ENCODE assay signal across 15 cellular contexts in the genomic region with DNA sequence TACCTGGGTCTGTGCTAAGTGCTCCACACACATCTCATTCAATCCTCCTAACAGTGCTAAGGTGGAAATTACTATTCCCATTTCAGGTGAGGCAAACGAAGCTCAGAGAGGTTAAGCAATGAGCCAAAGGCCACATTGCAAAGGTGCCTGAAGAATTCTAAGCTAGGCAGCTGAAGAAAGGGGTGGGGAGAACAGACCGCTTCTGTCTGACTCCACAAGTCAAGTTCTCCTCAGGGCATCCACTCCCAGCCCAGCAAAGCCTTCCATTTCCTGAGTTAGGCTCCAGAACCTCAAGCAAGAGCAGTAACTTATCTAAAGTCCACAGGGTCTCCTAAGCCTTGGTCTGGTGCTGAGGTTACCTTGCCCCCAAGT. TPM values are rescaled to one million over a fixed set of nuclear protein-coding genes. Genes with fewer than 3 reads are reported as not detected.
DNase-seq lines count a peak whose midpoint lies in the region; ATAC-seq and TF ChIP-seq lines count a peak whose summit lies in the region.
"Had no signal": no experiment of that assay in that cellular context is flagged by ENCODE, and none has a peak within 500 bp of the region (broad histone marks: within the 10 kb centered on the region; RNA-seq: fewer than 3 reads in every experiment).

No MANE protein-coding gene starts in this region.

- H3K9me3 ChIP-seq in sigmoid colon, result no peaks in the 10 kb centered on the region

- H3K79me2 ChIP-seq in GM23338 (replicated peaks; ENCODE audit: insufficient read depth), result no peaks in the 10 kb centered on the region

- no peaks in the 10 kb centered on the region; the same call in 1 of the 2 replicates for H3K36me3 ChIP-seq in GM23338 (ENCODE audit: insufficient read depth)
- H3K36me3 ChIP-seq in sigmoid colon, result peaks cover 12 to 48% (median 19%) of the 10 kb centered on the region in 4 donors

- peak overlapping the region; percentile 79 for H3K4me2 ChIP-seq in GM23338

- H3K4me3 Mint-ChIP-seq in GM23338 (no peak overlapping the region), progenitor cell of endocrine pancreas (ENCODE audit: low read depth) (no peak overlapping the region)
- H3K4me3 Mint-ChIP-seq in activated T-helper 2 cell treated with anti-CD3 and anti-CD28 coated beads, Interferon-gamma antibody, Interleukin-2, Interleukin-4, amounts not matched to agents 10 μg/mL and 5 μg/mL and 100 μg/mL, durations not matched to agents 14 hours and 24 hours and 36 hours (ENCODE audit: low read depth), result no peak overlapping the region
- no peak overlapping the region for H3K4me3 Mint-ChIP-seq in activated naive CD8-positive, alpha-beta T cell treated with anti-CD3 and anti-CD28 coated beads, Interleukin-2, amount 50 U/mL, for 24 hours
- H3K4me3 Mint-ChIP-seq: memory B cell had no signal

- peaks cover 26% of the 10 kb centered on the region; the same call in 1 of the 2 replicates for H3F3A ChIP-seq in GM23338 (replicated peaks; ENCODE audit: low read depth)

- TF ChIP-seq CTCF in GM23338 (conservative IDR thresholded peaks at IDR 0.05; ENCODE audit: low read depth in 2 of 2), result no peak
- TF ChIP-seq CTCF in foreskin keratinocyte (conservative IDR thresholded peaks at IDR 0.05), result no peak
- no peak for TF ChIP-seq CTCF in sigmoid colon (IDR thresholded peaks at IDR 0.05)
- TF ChIP-seq CTCF in progenitor cell of endocrine pancreas (IDR thresholded peaks at IDR 0.05; ENCODE audit: unreplicated experiment), result no peak

- H3K4me1 Mint-ChIP-seq in GM23338 (peaks cover 84% of the 10 kb centered on the region), progenitor cell of endocrine pancreas (ENCODE audit: low read depth) (peaks cover 32% of the 10 kb centered on the region)
- H3K4me1 Mint-ChIP-seq in activated T-helper 2 cell treated with anti-CD3 and anti-CD28 coated beads, Interferon-gamma antibody, Interleukin-2, Interleukin-4, amounts not matched to agents 10 μg/mL and 5 μg/mL and 100 μg/mL, durations not matched to agents 14 hours and 24 hours and 36 hours (ENCODE audit: low read depth), result peaks cover 13% of the 10 kb centered on the region
- peaks cover 44% of the 10 kb centered on the region for H3K4me1 Mint-ChIP-seq in activated naive CD8-positive, alpha-beta T cell treated with anti-CD3 and anti-CD28 coated beads, Interleukin-2, amount 50 U/mL, for 24 hours

- H3K27me3 ChIP-seq in GM23338 (ENCODE audit: insufficient read depth) (peaks cover 14% of the 10 kb centered on the region; the same call in 1 of the 2 replicates), foreskin keratinocyte (no peaks in the 10 kb centered on the region), sigmoid colon (no peaks in the 10 kb centered on the region)

- in situ Hi-C loops in SK-MEL-5 (cut with HindIII; ENCODE audit: low pct_unique_long_range_greater_than_20kb, low sequenced_read_pairs), result no loop called here

- WGBS in sigmoid colon, 2 donors, result 76 to 80% methylated on average over 2 of the region's 2 CpGs

- H3K9me3 Mint-ChIP-seq in GM23338 (no peaks in the 10 kb centered on the region), progenitor cell of endocrine pancreas (ENCODE audit: low read depth) (no peaks in the 10 kb centered on the region)
- no peaks in the 10 kb centered on the region for H3K9me3 Mint-ChIP-seq in activated T-helper 2 cell treated with anti-CD3 and anti-CD28 coated beads, Interferon-gamma antibody, Interleukin-2, Interleukin-4, amounts not matched to agents 10 μg/mL and 5 μg/mL and 100 μg/mL, durations not matched to agents 14 hours and 24 hours and 36 hours
- no peaks in the 10 kb centered on the region for H3K9me3 Mint-ChIP-seq in activated naive CD8-positive, alpha-beta T cell treated with anti-CD3 and anti-CD28 coated beads, Interleukin-2, amount 50 U/mL, for 24 hours
- H3K9me3 Mint-ChIP-seq: memory B cell had no signal

- TF ChIP-seq POLR2A in sigmoid colon (IDR thresholded peaks at IDR 0.05), result no peak

- H3K4me3 ChIP-seq in GM23338, result no peak overlapping the region
- H3K4me3 ChIP-seq in sigmoid colon, result no peak overlapping the region

- H4K20me1 ChIP-seq in GM23338 (replicated peaks; ENCODE audit: insufficient read depth), result no peaks in the 10 kb centered on the region

- no peak overlapping the region for H2AFZ ChIP-seq in GM23338

- no peak overlapping the region for H3K27ac Mint-ChIP-seq in GM23338
- no peak overlapping the region for H3K27ac Mint-ChIP-seq in activated T-helper 2 cell treated with anti-CD3 and anti-CD28 coated beads, Interferon-gamma antibody, Interleukin-2, Interleukin-4, amounts not matched to agents 10 μg/mL and 5 μg/mL and 100 μg/mL, durations not matched to agents 14 hours and 24 hours and 36 hours
- H3K27ac Mint-ChIP-seq in activated naive CD8-positive, alpha-beta T cell treated with anti-CD3 and anti-CD28 coated beads, Interleukin-2, amount 50 U/mL, for 24 hours, result no peak overlapping the region
- H3K27ac Mint-ChIP-seq in progenitor cell of endocrine pancreas, result no peak overlapping the region
- H3K27ac Mint-ChIP-seq: memory B cell had no signal

- TF ChIP-seq EP300 in sigmoid colon (IDR thresholded peaks at IDR 0.05), result no peak

- H3K36me3 Mint-ChIP-seq in GM23338 (ENCODE audit: low read depth) (peaks cover 4% of the 10 kb centered on the region; the same call in 1 of the 3 replicates), progenitor cell of endocrine pancreas (ENCODE audit: insufficient read depth) (peaks cover 14% of the 10 kb centered on the region)
- H3K36me3 Mint-ChIP-seq in activated T-helper 2 cell treated with anti-CD3 and anti-CD28 coated beads, Interferon-gamma antibody, Interleukin-2, Interleukin-4, amounts not matched to agents 10 μg/mL and 5 μg/mL and 100 μg/mL, durations not matched to agents 14 hours and 24 hours and 36 hours (ENCODE audit: low read depth), result no peaks in the 10 kb centered on the region
- H3K36me3 Mint-ChIP-seq in activated naive CD8-positive, alpha-beta T cell treated with anti-CD3 and anti-CD28 coated beads, Interleukin-2, amount 50 U/mL, for 24 hours (ENCODE audit: low read depth), result no peaks in the 10 kb centered on the region
- H3K36me3 Mint-ChIP-seq: memory B cell had no signal

- H3K27me3 Mint-ChIP-seq in GM23338 (ENCODE audit: insufficient read depth, low read depth, poor library complexity) (peaks cover 23% of the 10 kb centered on the region), progenitor cell of endocrine pancreas (peaks cover 4% of the 10 kb centered on the region)
- peaks cover 11% of the 10 kb centered on the region for H3K27me3 Mint-ChIP-seq in activated T-helper 2 cell treated with anti-CD3 and anti-CD28 coated beads, Interferon-gamma antibody, Interleukin-2, Interleukin-4, amounts not matched to agents 10 μg/mL and 5 μg/mL and 100 μg/mL, durations not matched to agents 14 hours and 24 hours and 36 hours (ENCODE audit: low read depth)
- H3K27me3 Mint-ChIP-seq in activated naive CD8-positive, alpha-beta T cell treated with anti-CD3 and anti-CD28 coated beads, Interleukin-2, amount 50 U/mL, for 24 hours, result peaks cover 37% of the 10 kb centered on the region

- H3K4me1 ChIP-seq in GM23338 (ENCODE audit: insufficient read depth), result peaks cover 66% of the 10 kb centered on the region
- peaks cover 55% of the 10 kb centered on the region for H3K4me1 ChIP-seq in foreskin keratinocyte
- peaks cover 0 to 96% (median 95%) of the 10 kb centered on the region in 4 donors for H3K4me1 ChIP-seq in sigmoid colon

- intact Hi-C loops in sigmoid colon (cut with DNase I), result no loop called here
- intact Hi-C loops in activated T-helper 2 cell treated with anti-CD3 and anti-CD28 coated beads, Interferon-gamma antibody, Interleukin-2, Interleukin-4, amounts not matched to agents 10 μg/mL and 5 μg/mL and 100 μg/mL, durations not matched to agents 14 hours and 24 hours and 36 hours (cut with micrococcal nuclease), result no loop called here

- H3K27ac ChIP-seq in GM23338 (ENCODE audit: low read depth) (no peak overlapping the region), foreskin keratinocyte (peak overlapping the region; percentile 22), sigmoid colon (peak overlapping the region; percentile 87 to 97 (median 94))

- no peaks in the 10 kb centered on the region for H3K9me2 ChIP-seq in GM23338 (ENCODE audit: insufficient read depth)

- no peak for ATAC-seq in GM23338
- ATAC-seq in foreskin keratinocyte, result no peak
- no peak for ATAC-seq in activated naive CD8-positive, alpha-beta T cell treated with anti-CD3 and anti-CD28 coated beads, Interleukin-2, amount 50 U/mL, for 24 hours
- no peak for ATAC-seq in GM21737 (IDR thresholded peaks at IDR 0.05; ENCODE audit: unreplicated experiment)

- DNase-seq in GM23338 (ENCODE audit: low spot score) (no peak), SK-MEL-5 (ENCODE audit: low read depth, low spot score) (peak; percentile 41), foreskin keratinocyte (peak in 1 of 2 donors; percentile 66), sigmoid colon (no peak), progenitor cell of endocrine pancreas (ENCODE audit: low spot score, unreplicated experiment) (no peak)
- no peak for DNase-seq in activated T-helper 2 cell treated with anti-CD3 and anti-CD28 coated beads, Interferon-gamma antibody, Interleukin-2, Interleukin-4, amounts not matched to agents 10 μg/mL and 5 μg/mL and 100 μg/mL, durations not matched to agents 14 hours and 24 hours and 36 hours (ENCODE audit: low spot score)
- DNase-seq in activated naive CD8-positive, alpha-beta T cell treated with anti-CD3 and anti-CD28 coated beads, Interleukin-2, amount 50 U/mL, for 24 hours, result no peak
- DNase-seq: activated CD4-positive, alpha-beta T cell treated with anti-CD3 and anti-CD28 coated beads for 4 hours; aorta; GOT3; hypothalamus; NCI-H2171; stimulated activated CD4-positive, alpha-beta T cell treated with anti-CD3 and anti-CD28 coated beads, Interleukin-1b, Interleukin-23, amount 100 ng/mL, for 48 hours had no signal

TF ChIP-seq in GM23338, 12 proteins besides CTCF, POLR2A, EP300 and RAD21:
- no peak for TF ChIP-seq ZNF114 (CRISPR knock-in tag; IDR thresholded peaks at IDR 0.05)
- TF ChIP-seq JUNB (IDR thresholded peaks at IDR 0.05; ENCODE audit: unreplicated experiment), result no peak

RNA-seq across cellular contexts. Expression of gene MRPS23, which starts 27.0 kb away (rescaled TPM):
- total RNA-seq in GM23338 (2014; rRNA removed; shearing (Covaris generic)), result 38.0 and 53.2 TPM in 2 replicates
- polyA plus RNA-seq in GM23338 (2016; fragmentation: Nextera tagmentation; extraction: Ambion mirVana) (65.5 and 74.5 TPM in 2 replicates), foreskin keratinocyte (78.9 and 87.8 TPM in 2 replicates), sigmoid colon (10 to 100 TPM; 16.6 to 43.9 (median 17.4) TPM)
- total RNA-seq in SK-MEL-5 (2014; rRNA removed; shearing (Covaris generic)), result 87.3 and 95.4 TPM in 2 replicates
- polyA plus RNA-seq in SK-MEL-5 (2015; cell fraction: cytosol; rRNA removed), result 54.4 and 63.9 TPM in 2 replicates
- polyA plus RNA-seq in SK-MEL-5 (2015; cell fraction: nucleus; rRNA removed), result 10.4 and 37.7 TPM in 2 replicates
- total RNA-seq in foreskin keratinocyte (78.3 and 79.4 TPM in 2 replicates), sigmoid colon (10 to 100 TPM in 3 of 4 donors, 1 to 10 TPM in 1; 9.5 to 15.1 (median 13.3) TPM), progenitor cell of endocrine pancreas (34.6 and 38.9 TPM in 2 replicates)
- 69.5 and 71.6 TPM in 2 replicates for total RNA-seq in activated T-helper 2 cell treated with anti-CD3 and anti-CD28 coated beads, Interferon-gamma antibody, Interleukin-2, Interleukin-4, amounts not matched to agents 10 μg/mL and 5 μg/mL and 100 μg/mL, durations not matched to agents 14 hours and 24 hours and 36 hours
